9 cellular contexts compared by ENCODE assay signal in genomic region chr11:61254403-61255025, GRCh38. TPM values are rescaled to one million over a fixed set of nuclear protein-coding genes. Genes with fewer than 3 reads are reported as not detected.
A peak's percentile ranks its signal among the peaks of the same experiment; 100 is the strongest.
DNase-seq lines count a peak whose midpoint lies in the region; ATAC-seq, FAIRE-seq and TF ChIP-seq lines count a peak whose summit lies in the region.
"Had no signal": no experiment of that assay in that cellular context is flagged by ENCODE, and none has a peak within 500 bp of the region (broad histone marks: within the 10 kb centered on the region; RNA-seq: fewer than 3 reads in every experiment).

No MANE protein-coding gene starts in this region.

- H3K9me3 ChIP-seq in CD8-positive, alpha-beta memory T cell (ENCODE audit: low read length): no peaks in the 10 kb centered on the region
- H3K9me3 ChIP-seq in K562 (replicated peaks; ENCODE audit: control insufficient read depth, insufficient read depth, low read depth, low read length): no peaks in the 10 kb centered on the region

- H3K36me3 ChIP-seq in CD8-positive, alpha-beta memory T cell (ENCODE audit: insufficient read depth, low read length): no peaks in the 10 kb centered on the region
- H3K36me3 ChIP-seq in K562 (ENCODE audit: control insufficient read depth, insufficient read depth, low read length): no peaks in the 10 kb centered on the region

- FAIRE-seq in K562 (lab: Jason Lieb, UNC): peak; percentile 99

- no peak overlapping the region for H3K9ac ChIP-seq in K562 (ENCODE audit: insufficient read depth in 1 of 2, low read depth in 2 of 2, low read length in 2 of 2)

- no TSS peak for BruUV-seq in K562 (replicated peaks; lab: Mats Ljungman, UMichigan)

- in situ Hi-C loops in K562 (cut with MboI): loop anchor here (5.0 kb wide), 1 partner anchor 133 kb away; no protein-coding TSS in a partner anchor

- CTCF ChIA-PET in CD8-positive, alpha-beta memory T cell (lab: Charles Lee): interaction anchor here (0.8 to 2.3 kb wide), 6 partner anchors 11 to 131 kb away, joined by 3 to 14 read pairs (median 4); no protein-coding TSS in a partner anchor
- CTCF ChIA-PET in K562 (lab: Yijun Ruan, JAX; ENCODE audit: low intra/inter-chr PET ratio): interaction anchor here (1.3 to 3.4 kb wide), 3 partner anchors 80 to 131 kb away, joined by 4 to 39 read pairs (median 5); no protein-coding TSS in a partner anchor

- TF ChIP-seq CTCF in K562 (IDR thresholded peaks at IDR 0.05 in 2 of 3, conservative IDR thresholded peaks at IDR 0.05 in 1 of 3; ENCODE audit: insufficient read depth in 2 of 3, low read depth in 1 of 3, low read length in 3 of 3): peak; percentile 90 to 95 (median 94)

- intact Hi-C loops in K562 (cut with micrococcal nuclease): loop anchor here (1.0 to 5.0 kb wide), 3 partner anchors 48 to 131 kb away; partner anchors contain the start of genes DDB1 and TKFC

- no peaks in the 10 kb centered on the region for H3K36me3 Mint-ChIP-seq in CD8-positive, alpha-beta memory T cell

- no peak overlapping the region for H3K27ac ChIP-seq in CD8-positive, alpha-beta memory T cell (ENCODE audit: low read depth, low read length)
- no peak overlapping the region for H3K27ac ChIP-seq in K562 (ENCODE audit: extremely low read depth, low read depth, low read length)

- no peaks in the 10 kb centered on the region for H3K27me3 ChIP-seq in CD8-positive, alpha-beta memory T cell (ENCODE audit: insufficient read depth, low read length, poor library complexity, severe bottlenecking)
- peaks cover 3 to 17% of the 10 kb centered on the region in 2 experiments; a peak in 3 of 5 replicates for H3K27me3 ChIP-seq in K562 (ENCODE audit: control insufficient read depth in 2 of 2, insufficient read depth in 2 of 2, low read length in 2 of 2)

- H3K9me3 Mint-ChIP-seq in CD8-positive, alpha-beta memory T cell: no peaks in the 10 kb centered on the region

- H3K27me3 Mint-ChIP-seq in CD8-positive, alpha-beta memory T cell: peaks cover 0 to 5% of the 10 kb centered on the region in 2 donors

- no peak overlapping the region for H3K4me3 ChIP-seq in CD8-positive, alpha-beta memory T cell (ENCODE audit: low read length)
- H3K4me3 ChIP-seq in K562: no peak overlapping the region

- no peaks in the 10 kb centered on the region for H3K4me1 Mint-ChIP-seq in CD8-positive, alpha-beta memory T cell

- 26% methylated on average over 12 of the region's 12 CpGs for WGBS in K562 (ENCODE audit: insufficient coverage, low coverage, missing lambda C conversion rate)

- no peak for TF ChIP-seq EP300 in K562 (IDR thresholded peaks at IDR 0.05; ENCODE audit: low read length)

- no peaks in the 10 kb centered on the region for H4K20me1 ChIP-seq in K562 (replicated peaks; ENCODE audit: control insufficient read depth, insufficient read depth, low read length)

- H3K9me1 ChIP-seq in K562 (ENCODE audit: control insufficient read depth, insufficient read depth, low read length): no peaks in the 10 kb centered on the region

- no peak overlapping the region for H3K27ac Mint-ChIP-seq in CD8-positive, alpha-beta memory T cell

- no peaks in the 10 kb centered on the region for H3K4me1 ChIP-seq in CD8-positive, alpha-beta memory T cell (ENCODE audit: insufficient read depth, low read length)
- peaks cover 0 to 13% of the 10 kb centered on the region in 2 experiments; a peak in 2 of 5 replicates for H3K4me1 ChIP-seq in K562 (replicated peaks in 1 of 2; ENCODE audit: control insufficient read depth in 2 of 2, insufficient read depth in 2 of 2, low read length in 2 of 2)

- H2AFZ ChIP-seq in K562 (ENCODE audit: low read depth, low read length): peak overlapping the region; percentile 65; the same call in 1 of the 2 replicates

- H3K79me2 ChIP-seq in K562 (ENCODE audit: control insufficient read depth, insufficient read depth, low read length): no peaks in the 10 kb centered on the region

- no peak for TF ChIP-seq POLR2A in K562 (conservative IDR thresholded peaks at IDR 0.05)

- peak; percentile 25 to 62 (median 38) for DNase-seq in CD8-positive, alpha-beta memory T cell
- DNase-seq in NCI-H1105 treated with DMSO at 0.1 percent for 48 hours (lab: John Stamatoyannopoulos, UW): peak; percentile 27
- DNase-seq in UCSD-AML1 (lab: John Stamatoyannopoulos, UW; ENCODE audit: unreplicated experiment): peak; percentile 56
- peak; percentile 80 to 88 (median 86) for DNase-seq in K562 (ENCODE audit: extremely low read depth in 1 of 4, low spot score in 3 of 4)
- peak; percentile 93 for DNase-seq in iPS-NIHi11 (ENCODE audit: low spot score)
- DNase-seq in stimulated activated CD4-positive, alpha-beta T cell treated with anti-CD3 and anti-CD28 coated beads, Interleukin-15, amount 100 ng/mL, for 48 hours (ENCODE audit: low read depth in 2 of 2): peak; percentile 41 to 52

- no peak overlapping the region for H3K4me2 ChIP-seq in K562 (ENCODE audit: insufficient read depth, low read length)

- peak; percentile 79 to 92 for TF ChIP-seq RAD21 in K562 (CRISPR knock-in tag; conservative IDR thresholded peaks at IDR 0.05 in 1 of 2, IDR thresholded peaks at IDR 0.05 in 1 of 2)

- POLR2A ChIA-PET in CD8-positive, alpha-beta memory T cell (lab: Charles Lee): no interaction called here
- POLR2A ChIA-PET in K562 (lab: Yijun Ruan, JAX): interaction anchor here (0.6 kb wide), 2 partner anchors 94 to 131 kb away, joined by 3 read pairs; no protein-coding TSS in a partner anchor

- ATAC-seq in GM21526 (IDR thresholded peaks at IDR 0.05; ENCODE audit: low FRiP score, unreplicated experiment): peak; percentile 59
- ATAC-seq in K562: peak; percentile 97
- ATAC-seq in HG02678 (IDR thresholded peaks at IDR 0.05; ENCODE audit: unreplicated experiment): no peak

- H3K4me3 Mint-ChIP-seq in CD8-positive, alpha-beta memory T cell: no peak overlapping the region

RNA-seq across cellular contexts. Expression of gene PGA5, which starts 13.5 kb away (rescaled TPM):
- total RNA-seq in CD8-positive, alpha-beta memory T cell: not detected
- not detected for polyA plus RNA-seq in CD8-positive, alpha-beta memory T cell
- not detected in 2 replicates for total RNA-seq in K562 (2011; cell fraction: chromatin; rRNA removed; ENCODE audit: low replicate concordance)
- total RNA-seq in K562 (2011; cell fraction: nucleolus; rRNA removed): not detected in 2 replicates
- total RNA-seq in K562 (2011; cell fraction: nucleoplasm; rRNA removed): not detected in 2 replicates
- total RNA-seq in K562 (2014; rRNA removed) (not detected in 2 replicates), K562 (2014; rRNA removed; fragmentation: Illumina TruSeq; extraction: Trizol) (not detected in 2 replicates), K562 (2015; rRNA removed; fragmentation: Illumina TruSeq; extraction: Trizol) (not detected in 2 replicates), K562 (2021) (not detected in 2 replicates)
- polyA plus RNA-seq in K562 (2011; rRNA removed) (not detected in 2 replicates), K562 (2014; fragmentation: Illumina TruSeq; extraction: Trizol) (not detected in 2 replicates), K562 (2014; fragmentation: Nextera tagmentation; extraction: Ambion mirVana) (not detected), K562 (2014; rRNA removed) (not detected in 2 replicates)
- polyA plus RNA-seq in K562 (2011; cell fraction: cytosol; rRNA removed): not detected in 2 replicates
- 0.20 TPM in 1 of 2 replicates, not detected in the other for polyA plus RNA-seq in K562 (2011; cell fraction: nucleus; rRNA removed)
- polyA plus RNA-seq in K562 (2012): not detected in 2 replicates
- polyA minus RNA-seq in K562 (2011; rRNA and poly(A)+ RNA removed): not detected in 2 replicates
- not detected in 2 replicates for polyA minus RNA-seq in K562 (2011; cell fraction: cytosol; rRNA and poly(A)+ RNA removed)
- not detected in 2 replicates for polyA minus RNA-seq in K562 (2011; cell fraction: nucleus; rRNA and poly(A)+ RNA removed)
- total RNA-seq: T-helper 1 cell treated with Interleukin-12 subunit alpha and Interleukin-12 subunit beta and Interleukin-4 antibody, amounts not matched to agents 30 ng/mL and 1 ng/mL, for 36 hours had no signal

RNA-seq across cellular contexts. Expression of gene PGA4, which starts 32.4 kb away (rescaled TPM):
- total RNA-seq in CD8-positive, alpha-beta memory T cell: not detected
- not detected for polyA plus RNA-seq in CD8-positive, alpha-beta memory T cell
- not detected in 2 replicates for total RNA-seq in K562 (2011; cell fraction: chromatin; rRNA removed; ENCODE audit: low replicate concordance)
- not detected in 2 replicates for total RNA-seq in K562 (2011; cell fraction: nucleolus; rRNA removed)
- total RNA-seq in K562 (2011; cell fraction: nucleoplasm; rRNA removed): not detected in 2 replicates
- total RNA-seq in K562 (2014; rRNA removed): not detected in 2 replicates
- not detected in 2 replicates for total RNA-seq in K562 (2014; rRNA removed; fragmentation: Illumina TruSeq; extraction: Trizol)
- not detected in 2 replicates for total RNA-seq in K562 (2015; rRNA removed; fragmentation: Illumina TruSeq; extraction: Trizol)
- total RNA-seq in K562 (2021): not detected in 2 replicates
- not detected in 2 replicates for polyA plus RNA-seq in K562 (2011; rRNA removed)
- not detected in 2 replicates for polyA plus RNA-seq in K562 (2011; cell fraction: cytosol; rRNA removed)
- polyA plus RNA-seq in K562 (2011; cell fraction: nucleus; rRNA removed): not detected in 2 replicates
- polyA plus RNA-seq in K562 (2012): not detected in 2 replicates
- polyA plus RNA-seq in K562 (2014; fragmentation: Illumina TruSeq; extraction: Trizol): not detected in 2 replicates
- polyA plus RNA-seq in K562 (2014; fragmentation: Nextera tagmentation; extraction: Ambion mirVana): not detected
- not detected in 2 replicates for polyA plus RNA-seq in K562 (2014; rRNA removed)
- polyA minus RNA-seq in K562 (2011; rRNA and poly(A)+ RNA removed): not detected in 2 replicates
- not detected in 2 replicates for polyA minus RNA-seq in K562 (2011; cell fraction: cytosol; rRNA and poly(A)+ RNA removed)
- polyA minus RNA-seq in K562 (2011; cell fraction: nucleus; rRNA and poly(A)+ RNA removed): not detected in 2 replicates
- total RNA-seq: T-helper 1 cell treated with Interleukin-12 subunit alpha and Interleukin-12 subunit beta and Interleukin-4 antibody, amounts not matched to agents 30 ng/mL and 1 ng/mL, for 36 hours had no signal

RNA-seq across cellular contexts. Expression of gene VWCE, which starts 40.6 kb away (rescaled TPM):
- total RNA-seq in CD8-positive, alpha-beta memory T cell: 10 to 100 TPM; 11.3 to 12.4 TPM
- not detected for polyA plus RNA-seq in CD8-positive, alpha-beta memory T cell
- total RNA-seq in K562 (2011; cell fraction: chromatin; rRNA removed; ENCODE audit: low replicate concordance): 6.5 and 15.9 TPM in 2 replicates
- 6.2 and 7.8 TPM in 2 replicates for total RNA-seq in K562 (2011; cell fraction: nucleolus; rRNA removed)
- total RNA-seq in K562 (2011; cell fraction: nucleoplasm; rRNA removed): 7.5 and 7.9 TPM in 2 replicates
- total RNA-seq in K562 (2014; rRNA removed) (0.32 and 0.41 TPM in 2 replicates), K562 (2014; rRNA removed; fragmentation: Illumina TruSeq; extraction: Trizol) (0.26 and 0.36 TPM in 2 replicates), K562 (2015; rRNA removed; fragmentation: Illumina TruSeq; extraction: Trizol) (0.38 and 0.65 TPM in 2 replicates), K562 (2021) (0.74 and 1.1 TPM in 2 replicates)
- polyA plus RNA-seq in K562 (2011; rRNA removed) (0.60 and 0.89 TPM in 2 replicates), K562 (2014; fragmentation: Illumina TruSeq; extraction: Trizol) (0.48 and 0.67 TPM in 2 replicates), K562 (2014; fragmentation: Nextera tagmentation; extraction: Ambion mirVana) (under 1 TPM in 1 of 2 experiments, not detected in 1; 0.06 TPM), K562 (2014; rRNA removed) (0.86 and 1.6 TPM in 2 replicates)
- polyA plus RNA-seq in K562 (2011; cell fraction: cytosol; rRNA removed): 0.73 and 1.1 TPM in 2 replicates
- 3.0 and 3.8 TPM in 2 replicates for polyA plus RNA-seq in K562 (2011; cell fraction: nucleus; rRNA removed)
- polyA plus RNA-seq in K562 (2012): 0.82 and 1.8 TPM in 2 replicates
- polyA minus RNA-seq in K562 (2011; rRNA and poly(A)+ RNA removed): 0.46 and 0.57 TPM in 2 replicates
- not detected in 2 replicates for polyA minus RNA-seq in K562 (2011; cell fraction: cytosol; rRNA and poly(A)+ RNA removed)
- 1.2 and 2.2 TPM in 2 replicates for polyA minus RNA-seq in K562 (2011; cell fraction: nucleus; rRNA and poly(A)+ RNA removed)

RNA-seq across cellular contexts. Expression of gene PGA3, which starts 51.2 kb away (rescaled TPM):
- not detected for total RNA-seq in CD8-positive, alpha-beta memory T cell
- polyA plus RNA-seq in CD8-positive, alpha-beta memory T cell: not detected
- total RNA-seq in K562 (2011; cell fraction: chromatin; rRNA removed; ENCODE audit: low replicate concordance): not detected in 2 replicates
- total RNA-seq in K562 (2011; cell fraction: nucleolus; rRNA removed): not detected in 2 replicates
- not detected in 2 replicates for total RNA-seq in K562 (2011; cell fraction: nucleoplasm; rRNA removed)
- total RNA-seq in K562 (2014; rRNA removed) (0.18 TPM in 1 of 2 replicates, not detected in the other), K562 (2014; rRNA removed; fragmentation: Illumina TruSeq; extraction: Trizol) (0.15 TPM in 1 of 2 replicates, not detected in the other), K562 (2015; rRNA removed; fragmentation: Illumina TruSeq; extraction: Trizol) (not detected in 2 replicates), K562 (2021) (0.18 and 0.51 TPM in 2 replicates)
- polyA plus RNA-seq in K562 (2011; rRNA removed) (not detected in 2 replicates), K562 (2014; fragmentation: Illumina TruSeq; extraction: Trizol) (not detected in 2 replicates), K562 (2014; fragmentation: Nextera tagmentation; extraction: Ambion mirVana) (not detected), K562 (2014; rRNA removed) (not detected in 2 replicates)
- polyA plus RNA-seq in K562 (2011; cell fraction: cytosol; rRNA removed): not detected in 2 replicates
- 0.26 TPM in 1 of 2 replicates, not detected in the other for polyA plus RNA-seq in K562 (2011; cell fraction: nucleus; rRNA removed)
- polyA plus RNA-seq in K562 (2012): not detected in 2 replicates
- polyA minus RNA-seq in K562 (2011; rRNA and poly(A)+ RNA removed): not detected in 2 replicates
- polyA minus RNA-seq in K562 (2011; cell fraction: cytosol; rRNA and poly(A)+ RNA removed): not detected in 2 replicates
- polyA minus RNA-seq in K562 (2011; cell fraction: nucleus; rRNA and poly(A)+ RNA removed): not detected in 2 replicates
- total RNA-seq: T-helper 1 cell treated with Interleukin-12 subunit alpha and Interleukin-12 subunit beta and Interleukin-4 antibody, amounts not matched to agents 30 ng/mL and 1 ng/mL, for 36 hours had no signal

Comparison
In these comparisons a context has a peak if more than half of its experiments do, and no peak if none do; other contexts are left out.
1. DNase-seq: peak in every context shown above with its lines; median percentile 93 in iPS-NIHi11; 86 in K562; 56 in UCSD-AML1; 46 in stimulated activated CD4-positive, alpha-beta T cell treated with anti-CD3 and anti-CD28 coated beads, Interleukin-15, amount 100 ng/mL, for 48 hours; 38 in CD8-positive, alpha-beta memory T cell; 27 in NCI-H1105 treated with DMSO at 0.1 percent for 48 hours.